ENCODE assay signal across 13 cellular contexts in genomic region chr1:180909462-180909976, GRCh38.
DNase-seq lines count a peak whose midpoint lies in the region; ATAC-seq and TF ChIP-seq lines count a peak whose summit lies in the region.
"Had no signal": no experiment of that assay in that cellular context is flagged by ENCODE, and none has a peak within 500 bp of the region (broad histone marks: within the 10 kb centered on the region; RNA-seq: fewer than 3 reads in every experiment).

No MANE protein-coding gene starts in this region.

- no peak for TF ChIP-seq CTCF in GM13977 (IDR thresholded peaks at IDR 0.05; ENCODE audit: extremely low read depth, insufficient read depth, missing control alignments)

- in situ Hi-C loops in GM13977 (cut with MboI; ENCODE audit: low pct_unique_long_range_greater_than_20kb, low sequenced_read_pairs, unreplicated experiment) = no loop called here

- ATAC-seq in GM19351 (IDR thresholded peaks at IDR 0.05; ENCODE audit: unreplicated experiment) (peak; percentile 35), HG02642 (IDR thresholded peaks at IDR 0.05; ENCODE audit: poor library complexity, unreplicated experiment) (peak; percentile 43), HG03432 (IDR thresholded peaks at IDR 0.05; ENCODE audit: unreplicated experiment) (peak; percentile 43)
- ATAC-seq: gastroesophageal sphincter had no signal

- DNase-seq in GM13977 (ENCODE audit: low spot score) (peak; percentile 58), NCI-H2107 (lab: John Stamatoyannopoulos, UW) (no peak), DMS79 treated with DMSO at 0.1 percent for 48 hours (lab: John Stamatoyannopoulos, UW) (no peak), SHP77 (lab: John Stamatoyannopoulos, UW) (no peak)
- no peak for DNase-seq in effector CD8-positive, alpha-beta T cell (lab: John Stamatoyannopoulos, UW)
- DNase-seq: NCI-H1092 treated with DMSO at 0.1 percent for 48 hours; NCI-H524; nucleus accumbens; stimulated activated CD4-positive, alpha-beta T cell treated with anti-CD3 and anti-CD28 coated beads, Interleukin-15, amount 100 ng/mL, for 24 hours had no signal
